In genomic region chr5:136198453-136198852, GRCh38 we compare ENCODE assay signal across 18 cellular contexts. TPM values are rescaled to one million over a fixed set of nuclear protein-coding genes. Genes with fewer than 3 reads are reported as not detected.
A peak's percentile ranks its signal among the peaks of the same experiment; 100 is the strongest.
DNase-seq lines count a peak whose midpoint lies in the region; ATAC-seq and TF ChIP-seq lines count a peak whose summit lies in the region.
"Had no signal": no experiment of that assay in that cellular context is flagged by ENCODE, and none has a peak within 500 bp of the region (broad histone marks: within the 10 kb centered on the region; RNA-seq: fewer than 3 reads in every experiment).

No MANE protein-coding gene starts in this region.

- no peak for ATAC-seq in SK-N-SH treated with all-trans-retinoic acid at 6 μM for 48 hours
- no peak for ATAC-seq in GM18519 (IDR thresholded peaks at IDR 0.05; ENCODE audit: low FRiP score, unreplicated experiment)

- peaks cover 6% of the 10 kb centered on the region; the same call in 1 of the 2 replicates for H3K27me3 ChIP-seq in SK-N-SH (ENCODE audit: insufficient read depth)
- H3K27me3 ChIP-seq in esophagus muscularis mucosa: peaks cover 0 to 9% (median 0%) of the 10 kb centered on the region in 4 donors
- H3K27me3 ChIP-seq in spleen (replicated peaks in 1 of 7): peaks cover 0 to 83% (median 10%) of the 10 kb centered on the region in 7 donors
- H3K27me3 ChIP-seq in sigmoid colon: peaks cover 0 to 5% (median 3%) of the 10 kb centered on the region in 3 donors

- H3K4me2 ChIP-seq in SK-N-SH: no peak overlapping the region
- H3K4me2 ChIP-seq: BLaER1 had no signal

- POLR2A ChIA-PET in SK-N-SH (lab: Yijun Ruan, JAX) (no interaction called here), GM10248 (lab: Yijun Ruan, JAX) (no interaction called here)

- no peaks in the 10 kb centered on the region for H3F3A ChIP-seq in SK-N-SH (replicated peaks; ENCODE audit: insufficient read depth)

- no peaks in the 10 kb centered on the region for H4K20me1 ChIP-seq in SK-N-SH (ENCODE audit: insufficient read depth)
- H4K20me1 ChIP-seq: BLaER1 had no signal

- H3K4me1 ChIP-seq in SK-N-SH (ENCODE audit: control insufficient read depth in 1 of 2, insufficient read depth in 2 of 2, low read depth in 1 of 2, low read length in 1 of 2) (no peaks in the 10 kb centered on the region), esophagus muscularis mucosa (peaks cover 0 to 17% (median 16%) of the 10 kb centered on the region in 4 donors), spleen (peaks cover 0 to 2% (median under 1%) of the 10 kb centered on the region in 6 donors), sigmoid colon (peaks cover 0 to 17% (median 16%) of the 10 kb centered on the region in 4 donors)
- H3K4me1 ChIP-seq: Caco-2 had no signal

- TF ChIP-seq EP300 in SK-N-SH (IDR thresholded peaks at IDR 0.05; ENCODE audit: borderline replicate concordance in 1 of 2, low read depth in 1 of 2, low read length in 1 of 2) (no peak), esophagus muscularis mucosa (IDR thresholded peaks at IDR 0.05) (no peak), sigmoid colon (IDR thresholded peaks at IDR 0.05) (no peak)

- H3K9me3 ChIP-seq in SK-N-SH (no peaks in the 10 kb centered on the region), esophagus muscularis mucosa (no peaks in the 10 kb centered on the region), spleen (no peaks in the 10 kb centered on the region), sigmoid colon (no peaks in the 10 kb centered on the region)
- H3K9me3 ChIP-seq: BLaER1, Caco-2, HAP-1 had no signal

- no peak overlapping the region for H3K4me3 ChIP-seq in SK-N-SH (ENCODE audit: low read depth in 2 of 2, low read length in 1 of 2)
- no peak overlapping the region for H3K4me3 ChIP-seq in esophagus muscularis mucosa
- H3K4me3 ChIP-seq in spleen: no peak overlapping the region
- H3K4me3 ChIP-seq in sigmoid colon: no peak overlapping the region
- H3K4me3 ChIP-seq: BLaER1, HAP-1 had no signal

- DNase-seq in SK-N-SH (peak; percentile 1), GM10248 (ENCODE audit: extremely low spot score) (peak; percentile 4), esophagus muscularis mucosa (ENCODE audit: extremely low spot score) (peak; percentile 74), spleen (peak; percentile 56), sigmoid colon (no peak)
- DNase-seq: AML-193; Caco-2; CD8-positive, alpha-beta memory T cell; DND-41; GDM1 had no signal

- 81% methylated on average over 5 of the region's 5 CpGs for WGBS in SK-N-SH (ENCODE audit: low lambda C conversion rate)
- 99% methylated on average over 5 of the region's 5 CpGs for WGBS in esophagus muscularis mucosa
- 76 to 93% (median 82%) methylated on average over 4 to 5 of the region's 5 CpGs for WGBS in spleen, 5 donors
- WGBS in sigmoid colon, 2 donors: 93% methylated on average over 5 of the region's 5 CpGs

- no peaks in the 10 kb centered on the region for H3K79me2 ChIP-seq in SK-N-SH (ENCODE audit: insufficient read depth)

- TF ChIP-seq CTCF in SK-N-SH (IDR thresholded peaks at IDR 0.05) (no peak), GM10248 (IDR thresholded peaks at IDR 0.05; ENCODE audit: control extremely low read depth, extremely low read depth, low read depth, missing control alignments) (no peak), esophagus muscularis mucosa (IDR thresholded peaks at IDR 0.05) (no peak), spleen (IDR thresholded peaks at IDR 0.05 in 8 of 11, conservative IDR thresholded peaks at IDR 0.05 in 3 of 11) (no peak), sigmoid colon (IDR thresholded peaks at IDR 0.05) (no peak)

- H3K36me3 ChIP-seq in SK-N-SH (replicated peaks in 1 of 2; ENCODE audit: control insufficient read depth in 1 of 2, insufficient read depth in 2 of 2, low read length in 1 of 2) (no peaks in the 10 kb centered on the region), esophagus muscularis mucosa (no peaks in the 10 kb centered on the region), spleen (no peaks in the 10 kb centered on the region), sigmoid colon (no peaks in the 10 kb centered on the region)
- H3K36me3 ChIP-seq: BLaER1, HAP-1 had no signal

- H3K9me2 ChIP-seq in SK-N-SH: no peaks in the 10 kb centered on the region

- no peak overlapping the region for H2AFZ ChIP-seq in SK-N-SH (ENCODE audit: low read depth)

- H3K27ac ChIP-seq in SK-N-SH (ENCODE audit: low read depth in 2 of 2, low read length in 1 of 2): no peak overlapping the region
- H3K27ac ChIP-seq in esophagus muscularis mucosa (replicated peaks in 1 of 4): no peak overlapping the region
- H3K27ac ChIP-seq in spleen: no peak overlapping the region
- H3K27ac ChIP-seq in sigmoid colon: no peak overlapping the region
- H3K27ac ChIP-seq: 22Rv1, BLaER1 had no signal

- no peak for TF ChIP-seq RAD21 in SK-N-SH (IDR thresholded peaks at IDR 0.05; ENCODE audit: low read length)

- no peak overlapping the region for H3K9ac ChIP-seq in SK-N-SH
- H3K9ac ChIP-seq: BLaER1 had no signal

- TF ChIP-seq POLR2A in esophagus muscularis mucosa (IDR thresholded peaks at IDR 0.05; ENCODE audit: low read depth) (no peak), spleen (IDR thresholded peaks at IDR 0.05) (no peak), sigmoid colon (IDR thresholded peaks at IDR 0.05) (no peak)

- CTCF ChIA-PET in SK-N-SH (lab: Yijun Ruan, JAX) (interaction anchor here (13.8 kb wide), 1 partner anchor 13 kb away, joined by 109 read pairs; no protein-coding TSS in a partner anchor), GM10248 (lab: Yijun Ruan, JAX) (interaction anchor here (1.0 kb wide), 1 partner anchor 14 kb away, joined by 3 read pairs; no protein-coding TSS in a partner anchor)

- intact Hi-C loops in esophagus muscularis mucosa (cut with DNase I) (no loop called here), spleen (cut with DNase I; ENCODE audit: low total_unique reads) (no loop called here), sigmoid colon (cut with DNase I) (loop anchor here (5.0 kb wide), 1 partner anchor 321 kb away; no protein-coding TSS in a partner anchor)

TF ChIP-seq in SK-N-SH, 30 proteins besides CTCF, POLR2A, EP300 and RAD21 (continues in another document):
- TF ChIP-seq RCOR1 (IDR thresholded peaks at IDR 0.05; ENCODE audit: low read length) (no peak), REST (IDR thresholded peaks at IDR 0.05; ENCODE audit: low read depth, low read length) (no peak)

TF ChIP-seq in SK-N-SH treated with all-trans-retinoic acid at 6 μM for 48 hours, 23 proteins besides CTCF, POLR2A, EP300 and RAD21:
- TF ChIP-seq RARB (CRISPR knock-in tag; IDR thresholded peaks at IDR 0.05) (no peak), TOX (CRISPR knock-in tag; IDR thresholded peaks at IDR 0.05; ENCODE audit: borderline replicate concordance) (no peak), ZFP3 (CRISPR knock-in tag; IDR thresholded peaks at IDR 0.05) (no peak), ISL1 (CRISPR knock-in tag; IDR thresholded peaks at IDR 0.05) (no peak), ARNTL (CRISPR knock-in tag; IDR thresholded peaks at IDR 0.05; ENCODE audit: borderline replicate concordance, low read depth) (no peak), ZNF8 (CRISPR knock-in tag; IDR thresholded peaks at IDR 0.05) (no peak), PATZ1 (CRISPR knock-in tag; IDR thresholded peaks at IDR 0.05; ENCODE audit: borderline replicate concordance) (no peak), ZC3H10 (CRISPR knock-in tag; IDR thresholded peaks at IDR 0.05) (no peak), ZNF70 (CRISPR knock-in tag; IDR thresholded peaks at IDR 0.05) (no peak), ESRRG (CRISPR knock-in tag; IDR thresholded peaks at IDR 0.05) (no peak), CSDC2 (CRISPR knock-in tag; IDR thresholded peaks at IDR 0.05) (no peak), TCF4 (CRISPR knock-in tag; IDR thresholded peaks at IDR 0.05; ENCODE audit: borderline replicate concordance) (no peak)

RNA-seq across cellular contexts. Expression of gene SMIM32, which starts 5.5 kb away (rescaled TPM):
- 0.11 and 0.25 TPM in 2 replicates for polyA plus RNA-seq in SK-N-SH (2012; rRNA removed)
- 0.08 and 0.17 TPM in 2 replicates for polyA plus RNA-seq in SK-N-SH (2012; cell fraction: cytosol; rRNA removed)
- 0.10 and 0.33 TPM in 2 replicates for polyA plus RNA-seq in SK-N-SH (2012; cell fraction: nucleus; rRNA removed)
- not detected for total RNA-seq in esophagus muscularis mucosa
- total RNA-seq in spleen: under 1 TPM in 1 of 7 donors, not detected in 6; 0.37 TPM
- not detected for polyA plus RNA-seq in spleen
- under 1 TPM in 1 of 4 donors, not detected in 3; 0.36 TPM for total RNA-seq in sigmoid colon
- polyA plus RNA-seq in sigmoid colon: 10 to 100 TPM in 2 of 3 donors, 1 to 10 TPM in 1; 8.6 to 10.8 (median 10.7) TPM
- total RNA-seq: A673; CD8-positive, alpha-beta memory T cell; HT-29 had no signal
- polyA plus RNA-seq: CD8-positive, alpha-beta memory T cell; IgD-negative memory B cell had no signal
